10 cellular contexts compared by ENCODE assay signal in the genomic region with DNA sequence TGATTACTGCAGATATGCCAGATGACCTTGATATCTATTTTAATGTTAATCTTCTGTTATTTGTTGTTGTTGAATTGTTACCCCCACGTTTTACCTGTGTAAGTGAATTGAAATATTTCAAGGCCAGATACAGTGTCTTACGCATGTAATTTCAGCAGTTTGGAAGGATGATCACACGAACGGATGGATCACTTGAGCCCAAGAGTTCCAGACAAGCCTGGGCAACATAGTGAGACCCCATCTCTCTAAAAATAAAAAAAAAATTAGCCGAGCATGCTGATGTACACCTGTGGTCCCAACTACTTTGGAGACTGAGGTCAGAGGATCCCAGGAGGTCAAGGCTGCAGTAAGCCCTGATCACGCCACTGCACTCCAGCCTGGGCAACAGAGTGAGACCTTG. TPM values are rescaled to one million over a fixed set of nuclear protein-coding genes. Genes with fewer than 3 reads are reported as not detected.
DNase-seq lines count a peak whose midpoint lies in the region; ATAC-seq and TF ChIP-seq lines count a peak whose summit lies in the region.
"Had no signal": no experiment of that assay in that cellular context is flagged by ENCODE, and none has a peak within 500 bp of the region (broad histone marks: within the 10 kb centered on the region; RNA-seq: fewer than 3 reads in every experiment).

No MANE protein-coding gene starts in this region.

- POLR2A ChIA-PET in RWPE1 (lab: Yijun Ruan, JAX; ENCODE audit: low non-redundant PET): no interaction called here

- H3K27me3 ChIP-seq in dorsolateral prefrontal cortex: no peaks in the 10 kb centered on the region
- no peaks in the 10 kb centered on the region for H3K27me3 ChIP-seq in smooth muscle cell (ENCODE audit: low read depth)
- no peaks in the 10 kb centered on the region for H3K27me3 ChIP-seq in mesendoderm (ENCODE audit: insufficient read depth, low read length, poor library complexity)

- no peaks in the 10 kb centered on the region for H4K20me1 ChIP-seq in smooth muscle cell (ENCODE audit: low read depth)

- H3K27me3 Mint-ChIP-seq in activated CD8-positive, alpha-beta memory T cell treated with anti-CD3 and anti-CD28 coated beads, Interleukin-2, amount 10 ng/mL, durations not matched to agents 7 days and 5 days: no peaks in the 10 kb centered on the region

- no peak for ATAC-seq in activated CD8-positive, alpha-beta memory T cell treated with anti-CD3 and anti-CD28 coated beads, Interleukin-2, amount 10 ng/mL, durations not matched to agents 7 days and 5 days

- peak overlapping the region; percentile 6 for H3K9ac ChIP-seq in smooth muscle cell (ENCODE audit: low read depth)
- no peak overlapping the region for H3K9ac ChIP-seq in mesendoderm (ENCODE audit: low read length)

- H3K79me2 ChIP-seq in smooth muscle cell (ENCODE audit: low read depth) (peaks cover 35% of the 10 kb centered on the region), mesendoderm (ENCODE audit: control insufficient read depth, insufficient read depth, low read length) (no peaks in the 10 kb centered on the region)

- H3K4ac ChIP-seq in mesendoderm (ENCODE audit: low read depth, low read length): no peak overlapping the region

- no peak overlapping the region for H4K8ac ChIP-seq in mesendoderm (ENCODE audit: low read depth, low read length)

- intact Hi-C loops in dorsolateral prefrontal cortex (cut with DNase I): no loop called here

- peaks cover 25% of the 10 kb centered on the region for H3F3A ChIP-seq in smooth muscle cell (ENCODE audit: low read depth)

- H3K56ac ChIP-seq in mesendoderm (ENCODE audit: low read length): no peak overlapping the region

- DNase-seq in activated CD8-positive, alpha-beta memory T cell treated with anti-CD3 and anti-CD28 coated beads, Interleukin-2, amount 10 ng/mL, durations not matched to agents 7 days and 5 days: no peak
- DNase-seq in activated CD8-positive, alpha-beta memory T cell treated with anti-CD3 and anti-CD28 coated beads for 24 hours: no peak
- DNase-seq in RWPE1 (ENCODE audit: low spot score) (no peak), dorsolateral prefrontal cortex (no peak), smooth muscle cell (lab: John Stamatoyannopoulos, UW; ENCODE audit: unreplicated experiment) (no peak), foreskin melanocyte (no peak), mesendoderm (no peak), SHP77 (lab: John Stamatoyannopoulos, UW) (no peak)
- DNase-seq: NCI-H446, retina had no signal

- WGBS in smooth muscle cell (ENCODE audit: low lambda C conversion rate): 96% methylated on average over 6 of the region's 6 CpGs
- no CpG with 5 or more reads among the region's 6 CpGs for WGBS in mesendoderm (ENCODE audit: extremely low coverage, insufficient coverage, low lambda C conversion rate)

- no peak overlapping the region for H2BK5ac ChIP-seq in mesendoderm (ENCODE audit: low read length)

- no peak overlapping the region for H2BK120ac ChIP-seq in mesendoderm (ENCODE audit: low read depth, low read length)

- H3K4me3 ChIP-seq in dorsolateral prefrontal cortex (no peak overlapping the region), smooth muscle cell (no peak overlapping the region), mesendoderm (ENCODE audit: low read length) (no peak overlapping the region)

- H4K5ac ChIP-seq in mesendoderm (ENCODE audit: low read length): no peak overlapping the region

- H3K4me1 ChIP-seq in smooth muscle cell (ENCODE audit: low read depth): peaks cover 21% of the 10 kb centered on the region
- no peaks in the 10 kb centered on the region for H3K4me1 ChIP-seq in mesendoderm (ENCODE audit: control insufficient read depth, low read depth, low read length)

- no peak overlapping the region for H2AFZ ChIP-seq in smooth muscle cell (ENCODE audit: low read depth)

- TF ChIP-seq CTCF in RWPE1 (conservative IDR thresholded peaks at IDR 0.05; ENCODE audit: low read depth) (no peak), dorsolateral prefrontal cortex (IDR thresholded peaks at IDR 0.05 in 54 of 56, conservative IDR thresholded peaks at IDR 0.05 in 2 of 56; ENCODE audit: low read depth in 1 of 56, partially characterized antibody in 56 of 56) (no peak), smooth muscle cell (IDR thresholded peaks at IDR 0.05; ENCODE audit: borderline replicate concordance, insufficient read depth, poor library complexity, severe bottlenecking) (no peak)

- no peaks in the 10 kb centered on the region for H3K9me3 ChIP-seq in smooth muscle cell (replicated peaks; ENCODE audit: low read depth)

- CTCF ChIA-PET in activated CD8-positive, alpha-beta memory T cell treated with anti-CD3 and anti-CD28 coated beads, Interleukin-2, amount 10 ng/mL, durations not matched to agents 7 days and 5 days (lab: Charles Lee): interaction anchor here (1.4 kb wide), 1 partner anchor 34 kb away, joined by 3 read pairs; no protein-coding TSS in a partner anchor
- CTCF ChIA-PET in RWPE1 (lab: Yijun Ruan, JAX): interaction anchor here (0.7 kb wide), 3 partner anchors 1005 to 1411 kb away, joined by 3 to 4 read pairs (median 3); no protein-coding TSS in a partner anchor

- H3K4me2 ChIP-seq in smooth muscle cell (peak overlapping the region; percentile 52), mesendoderm (ENCODE audit: low read length) (no peak overlapping the region)

- H2AK5ac ChIP-seq in mesendoderm (ENCODE audit: low read length): no peak overlapping the region

- H3K4me1 Mint-ChIP-seq in activated CD8-positive, alpha-beta memory T cell treated with anti-CD3 and anti-CD28 coated beads, Interleukin-2, amount 10 ng/mL, durations not matched to agents 7 days and 5 days: peaks cover 17% of the 10 kb centered on the region

- H3K79me1 ChIP-seq in mesendoderm (ENCODE audit: low read length): no peaks in the 10 kb centered on the region

- no peak overlapping the region for H3K4me3 Mint-ChIP-seq in activated CD8-positive, alpha-beta memory T cell treated with anti-CD3 and anti-CD28 coated beads, Interleukin-2, amount 10 ng/mL, durations not matched to agents 7 days and 5 days

- H3K18ac ChIP-seq in mesendoderm (ENCODE audit: low read length): no peak overlapping the region

- H3K36me3 ChIP-seq in smooth muscle cell (ENCODE audit: low read depth) (no peaks in the 10 kb centered on the region), mesendoderm (ENCODE audit: control insufficient read depth, insufficient read depth, low read length) (no peaks in the 10 kb centered on the region)

- peak overlapping the region; percentile 82 for H3K27ac Mint-ChIP-seq in activated CD8-positive, alpha-beta memory T cell treated with anti-CD3 and anti-CD28 coated beads, Interleukin-2, amount 10 ng/mL, durations not matched to agents 7 days and 5 days

- peaks cover 6% of the 10 kb centered on the region for H3K9me3 Mint-ChIP-seq in activated CD8-positive, alpha-beta memory T cell treated with anti-CD3 and anti-CD28 coated beads, Interleukin-2, amount 10 ng/mL, durations not matched to agents 7 days and 5 days (ENCODE audit: low read depth)

- no peak overlapping the region for H2BK15ac ChIP-seq in mesendoderm (replicated peaks; ENCODE audit: low read depth)

- no peak overlapping the region for H3K23ac ChIP-seq in mesendoderm (ENCODE audit: low read length)

- peak overlapping the region; percentile 54; the same call in 1 of the 2 replicates for H3K27ac ChIP-seq in RWPE1
- H3K27ac ChIP-seq in dorsolateral prefrontal cortex: peak overlapping the region in 37 of 59 donors; percentile 2 to 82 (median 43)
- peak overlapping the region; percentile 98 for H3K27ac ChIP-seq in smooth muscle cell (ENCODE audit: low read depth)
- no peak overlapping the region for H3K27ac ChIP-seq in mesendoderm (ENCODE audit: low read depth, low read length)

- H3K36me3 Mint-ChIP-seq in activated CD8-positive, alpha-beta memory T cell treated with anti-CD3 and anti-CD28 coated beads, Interleukin-2, amount 10 ng/mL, durations not matched to agents 7 days and 5 days: peaks cover 38% of the 10 kb centered on the region

RNA-seq across cellular contexts. Expression of gene SDCCAG8, which starts 32.2 kb away (rescaled TPM):
- total RNA-seq in activated CD8-positive, alpha-beta memory T cell treated with anti-CD3 and anti-CD28 coated beads, Interleukin-2, amount 10 ng/mL, durations not matched to agents 7 days and 5 days: 10 to 100 TPM; 14.9 to 27.1 TPM
- total RNA-seq in dorsolateral prefrontal cortex (100 to 1,000 TPM in 15 of 120 experiments, 10 to 100 TPM in 105; 60.3 to 122 (median 85.0) TPM), smooth muscle cell (32.5 and 33.4 TPM in 2 replicates)
- 30.9 and 33.0 TPM in 2 replicates for polyA plus RNA-seq in smooth muscle cell
- 9.5 TPM for polyA plus RNA-seq in mesendoderm (2013, experiment 1 of 2)
- polyA plus RNA-seq in mesendoderm (2013, experiment 2 of 2): 8.9 TPM

RNA-seq across cellular contexts. Expression of gene CEP170, which starts 33.0 kb away (rescaled TPM):
- total RNA-seq in activated CD8-positive, alpha-beta memory T cell treated with anti-CD3 and anti-CD28 coated beads, Interleukin-2, amount 10 ng/mL, durations not matched to agents 7 days and 5 days: 10 to 100 TPM; 24.9 to 39.3 TPM
- total RNA-seq in dorsolateral prefrontal cortex: 100 to 1,000 TPM; 123 to 223 (median 176) TPM
- 145 and 175 TPM in 2 replicates for total RNA-seq in smooth muscle cell
- 50.3 and 76.0 TPM in 2 replicates for polyA plus RNA-seq in smooth muscle cell
- polyA plus RNA-seq in mesendoderm (2013, experiment 1 of 2): 57.2 TPM
- 58.5 TPM for polyA plus RNA-seq in mesendoderm (2013, experiment 2 of 2)
